ENCODE assay signal across 19 cellular contexts in genomic region chr10:86403183-86403797, GRCh38. TPM values are rescaled to one million over a fixed set of nuclear protein-coding genes. Genes with fewer than 3 reads are reported as not detected.
DNase-seq lines count a peak whose midpoint lies in the region; ATAC-seq and TF ChIP-seq lines count a peak whose summit lies in the region.
"Had no signal": no experiment of that assay in that cellular context is flagged by ENCODE, and none has a peak within 500 bp of the region (broad histone marks: within the 10 kb centered on the region; RNA-seq: fewer than 3 reads in every experiment).

No MANE protein-coding gene starts in this region.

- no peak overlapping the region for H2AFZ ChIP-seq in Karpas-422 (ENCODE audit: low read length)

- no peaks in the 10 kb centered on the region for H3K9me3 ChIP-seq in CD4-positive, alpha-beta memory T cell (ENCODE audit: control insufficient read depth in 1 of 2, low read length in 2 of 2)
- H3K9me3 ChIP-seq in body of pancreas (no peaks in the 10 kb centered on the region), Karpas-422 (ENCODE audit: low read length) (no peaks in the 10 kb centered on the region)
- H3K9me3 ChIP-seq: spleen had no signal

- H3K9ac ChIP-seq in Karpas-422 (ENCODE audit: low read length), result no peak overlapping the region

- no peak overlapping the region for H3K4me2 ChIP-seq in Karpas-422 (ENCODE audit: low read depth, low read length, poor library complexity, severe bottlenecking)

- H3K79me2 ChIP-seq in Karpas-422 (ENCODE audit: low read length), result no peaks in the 10 kb centered on the region

- no peak for TF ChIP-seq CTCF in body of pancreas (IDR thresholded peaks at IDR 0.05)
- no peak for TF ChIP-seq CTCF in nephron progenitor cell (IDR thresholded peaks at IDR 0.05)

- H3K4me3 Mint-ChIP-seq in CD4-positive, alpha-beta memory T cell, result peak overlapping the region in 4 of 8 donors; percentile 6 to 20 (median 16)
- H3K4me3 Mint-ChIP-seq in nephron progenitor cell, result peak overlapping the region; percentile 6
- H3K4me3 Mint-ChIP-seq: activated T-cell treated with anti-CD3 and anti-CD28 coated beads, Interleukin-2, amount 50 U/mL, for 4 hours had no signal

- H3K9me3 Mint-ChIP-seq in CD4-positive, alpha-beta memory T cell, result no peaks in the 10 kb centered on the region
- H3K9me3 Mint-ChIP-seq in nephron progenitor cell, result peaks cover 21% of the 10 kb centered on the region
- H3K9me3 Mint-ChIP-seq: activated T-cell treated with anti-CD3 and anti-CD28 coated beads, Interleukin-2, amount 50 U/mL, for 4 hours; HFFc6 had no signal

- H3K27ac ChIP-seq in CD4-positive, alpha-beta memory T cell (ENCODE audit: low read depth, low read length), result no peak overlapping the region
- peak overlapping the region in 2 of 4 donors; percentile 54 to 93 for H3K27ac ChIP-seq in body of pancreas
- no peak overlapping the region for H3K27ac ChIP-seq in Karpas-422 (ENCODE audit: low read length)
- H3K27ac ChIP-seq: spleen had no signal

- peaks cover 13% of the 10 kb centered on the region for H3K4me1 ChIP-seq in CD4-positive, alpha-beta memory T cell (ENCODE audit: insufficient read depth, low read length)
- H3K4me1 ChIP-seq in body of pancreas (peaks cover 37% of the 10 kb centered on the region), Karpas-422 (ENCODE audit: low read length) (peaks cover 20% of the 10 kb centered on the region)

- H3K27me3 ChIP-seq in CD4-positive, alpha-beta memory T cell (ENCODE audit: insufficient read depth, low read length), result no peaks in the 10 kb centered on the region
- H3K27me3 ChIP-seq in body of pancreas (no peaks in the 10 kb centered on the region), Karpas-422 (ENCODE audit: low read length) (no peaks in the 10 kb centered on the region)

- TF ChIP-seq POLR2A in body of pancreas (IDR thresholded peaks at IDR 0.05), result no peak

- no peaks in the 10 kb centered on the region for H3K36me3 ChIP-seq in CD4-positive, alpha-beta memory T cell (ENCODE audit: insufficient read depth, low read length)
- H3K36me3 ChIP-seq in body of pancreas (replicated peaks in 1 of 2; ENCODE audit: insufficient read depth in 1 of 2, low read depth in 2 of 2) (no peaks in the 10 kb centered on the region), Karpas-422 (ENCODE audit: insufficient read depth, low read length) (no peaks in the 10 kb centered on the region)
- H3K36me3 ChIP-seq: spleen had no signal

- H4K20me1 ChIP-seq in Karpas-422 (ENCODE audit: insufficient read depth, low read depth, low read length), result no peaks in the 10 kb centered on the region

- intact Hi-C loops in CD4-positive, alpha-beta memory T cell (cut with micrococcal nuclease), result loop anchor here (2.0 to 10.0 kb wide), 3 partner anchors 34 to 692 kb away; partner anchors contain the start of genes GLUD1 and SHLD2
- intact Hi-C loops in body of pancreas (cut with DNase I), result no loop called here

- ATAC-seq in body of pancreas (no peak), GM19328 (IDR thresholded peaks at IDR 0.05; ENCODE audit: unreplicated experiment) (no peak), GM21367 (IDR thresholded peaks at IDR 0.05; ENCODE audit: unreplicated experiment) (no peak)
- ATAC-seq: activated T-cell treated with anti-CD3 and anti-CD28 coated beads, Interleukin-2, amount 50 U/mL, for 4 hours; esophagus mucosa; Right ventricle myocardium inferior had no signal

- DNase-seq in CD4-positive, alpha-beta memory T cell, result no peak
- DNase-seq in M059J (ENCODE audit: low read depth) (peak; percentile 52), body of pancreas (peak; percentile 32 to 62 (median 53)), nephron progenitor cell (no peak), NCI-H524 treated with DMSO at 0.1 percent for 48 hours (lab: John Stamatoyannopoulos, UW) (no peak), Karpas-422 (no peak)
- DNase-seq: activated CD4-positive, alpha-beta T cell treated with anti-CD3 and anti-CD28 coated beads, Interleukin-2, amount 50 U/mL, for 48 hours; activated T-cell treated with anti-CD3 and anti-CD28 coated beads, Interleukin-2, amount 50 U/mL, for 4 hours; GF-D8; MM.1S; NCI-H187 treated with DMSO at 0.1 percent for 48 hours; NCI-H510A; spleen; stimulated activated CD8-positive, alpha-beta memory T cell treated with anti-CD3 and anti-CD28 coated beads, Interleukin-4, amount 100 ng/mL, for 48 hours had no signal

- CTCF ChIA-PET in CD4-positive, alpha-beta memory T cell (lab: Charles Lee; ENCODE audit: partially characterized antibody), result interaction anchor here (2.8 kb wide), 1 partner anchor 181 kb away, joined by 11 read pairs; no protein-coding TSS in a partner anchor

- POLR2A ChIA-PET in CD4-positive, alpha-beta memory T cell (lab: Charles Lee; ENCODE audit: partially characterized antibody), result interaction anchor here (4.9 kb wide), 1 partner anchor 9 kb away, joined by 134 read pairs; no protein-coding TSS in a partner anchor

- no peak overlapping the region for H3K4me3 ChIP-seq in CD4-positive, alpha-beta memory T cell (ENCODE audit: low read length in 2 of 2)
- H3K4me3 ChIP-seq in body of pancreas, result no peak overlapping the region
- no peak overlapping the region for H3K4me3 ChIP-seq in Karpas-422 (ENCODE audit: low read length)
- H3K4me3 ChIP-seq: spleen had no signal

- H3K27ac Mint-ChIP-seq in CD4-positive, alpha-beta memory T cell, result peak overlapping the region in 5 of 7 donors; percentile 54 to 90 (median 61)
- no peak overlapping the region for H3K27ac Mint-ChIP-seq in nephron progenitor cell

- no peaks in the 10 kb centered on the region for H3K36me3 Mint-ChIP-seq in CD4-positive, alpha-beta memory T cell
- no peaks in the 10 kb centered on the region for H3K36me3 Mint-ChIP-seq in nephron progenitor cell (ENCODE audit: low read depth)

- no peaks in the 10 kb centered on the region for H3K27me3 Mint-ChIP-seq in CD4-positive, alpha-beta memory T cell
- H3K27me3 Mint-ChIP-seq in nephron progenitor cell (ENCODE audit: low read depth, poor library complexity), result peaks cover 76% of the 10 kb centered on the region

- peaks cover 4 to 12% (median 7%) of the 10 kb centered on the region in 4 donors for H3K4me1 Mint-ChIP-seq in CD4-positive, alpha-beta memory T cell
- H3K4me1 Mint-ChIP-seq in nephron progenitor cell, result peaks cover 27% of the 10 kb centered on the region

- WGBS in body of pancreas, 2 donors, result 60 to 66% methylated on average over 6 of the region's 6 CpGs

- no peaks in the 10 kb centered on the region for H3K9me2 ChIP-seq in Karpas-422 (replicated peaks; ENCODE audit: insufficient read depth, low read length)

RNA-seq across cellular contexts. Expression of gene GRID1, which starts 36.7 kb away (rescaled TPM):
- total RNA-seq in CD4-positive, alpha-beta memory T cell, result not detected
- not detected for polyA plus RNA-seq in CD4-positive, alpha-beta memory T cell
- not detected in 2 replicates for total RNA-seq in M059J (2014; rRNA removed; shearing (Covaris generic))
- 1 to 10 TPM; 1.0 to 1.6 TPM for total RNA-seq in body of pancreas
- total RNA-seq in Karpas-422 (2014; rRNA removed; shearing (Covaris generic); ENCODE audit: low replicate concordance), result 0.07 and 0.18 TPM in 2 replicates
- total RNA-seq: activated T-cell treated with anti-CD3 and anti-CD28 coated beads, Interleukin-2, amount 50 U/mL, for 4 hours; HFFc6 had no signal

Comparison
In these comparisons a context has a peak if more than half of its experiments do, and no peak if none do; other contexts are left out.
1. DNase-seq: peak in M059J (single experiment) and body of pancreas (4 of 4); none in CD4-positive, alpha-beta memory T cell (0 of 5), nephron progenitor cell (single experiment), NCI-H524 treated with DMSO at 0.1 percent for 48 hours (single experiment) and Karpas-422 (single experiment).